In genomic region chr5:37248970-37249819, GRCh38 we compare ENCODE assay signal across 1 cellular context.
TF ChIP-seq lines count a peak whose summit lies in the region.

TSS of gene CPLANE1 (minus strand) at chr5:37249376. CDS start at chr5:37247698, 1,678 bp downstream.

TF ChIP-seq in HEK293, 187 proteins besides CTCF, POLR2A, EP300 and RAD21 (continued from another document):
- TF ChIP-seq, protein P1, sequence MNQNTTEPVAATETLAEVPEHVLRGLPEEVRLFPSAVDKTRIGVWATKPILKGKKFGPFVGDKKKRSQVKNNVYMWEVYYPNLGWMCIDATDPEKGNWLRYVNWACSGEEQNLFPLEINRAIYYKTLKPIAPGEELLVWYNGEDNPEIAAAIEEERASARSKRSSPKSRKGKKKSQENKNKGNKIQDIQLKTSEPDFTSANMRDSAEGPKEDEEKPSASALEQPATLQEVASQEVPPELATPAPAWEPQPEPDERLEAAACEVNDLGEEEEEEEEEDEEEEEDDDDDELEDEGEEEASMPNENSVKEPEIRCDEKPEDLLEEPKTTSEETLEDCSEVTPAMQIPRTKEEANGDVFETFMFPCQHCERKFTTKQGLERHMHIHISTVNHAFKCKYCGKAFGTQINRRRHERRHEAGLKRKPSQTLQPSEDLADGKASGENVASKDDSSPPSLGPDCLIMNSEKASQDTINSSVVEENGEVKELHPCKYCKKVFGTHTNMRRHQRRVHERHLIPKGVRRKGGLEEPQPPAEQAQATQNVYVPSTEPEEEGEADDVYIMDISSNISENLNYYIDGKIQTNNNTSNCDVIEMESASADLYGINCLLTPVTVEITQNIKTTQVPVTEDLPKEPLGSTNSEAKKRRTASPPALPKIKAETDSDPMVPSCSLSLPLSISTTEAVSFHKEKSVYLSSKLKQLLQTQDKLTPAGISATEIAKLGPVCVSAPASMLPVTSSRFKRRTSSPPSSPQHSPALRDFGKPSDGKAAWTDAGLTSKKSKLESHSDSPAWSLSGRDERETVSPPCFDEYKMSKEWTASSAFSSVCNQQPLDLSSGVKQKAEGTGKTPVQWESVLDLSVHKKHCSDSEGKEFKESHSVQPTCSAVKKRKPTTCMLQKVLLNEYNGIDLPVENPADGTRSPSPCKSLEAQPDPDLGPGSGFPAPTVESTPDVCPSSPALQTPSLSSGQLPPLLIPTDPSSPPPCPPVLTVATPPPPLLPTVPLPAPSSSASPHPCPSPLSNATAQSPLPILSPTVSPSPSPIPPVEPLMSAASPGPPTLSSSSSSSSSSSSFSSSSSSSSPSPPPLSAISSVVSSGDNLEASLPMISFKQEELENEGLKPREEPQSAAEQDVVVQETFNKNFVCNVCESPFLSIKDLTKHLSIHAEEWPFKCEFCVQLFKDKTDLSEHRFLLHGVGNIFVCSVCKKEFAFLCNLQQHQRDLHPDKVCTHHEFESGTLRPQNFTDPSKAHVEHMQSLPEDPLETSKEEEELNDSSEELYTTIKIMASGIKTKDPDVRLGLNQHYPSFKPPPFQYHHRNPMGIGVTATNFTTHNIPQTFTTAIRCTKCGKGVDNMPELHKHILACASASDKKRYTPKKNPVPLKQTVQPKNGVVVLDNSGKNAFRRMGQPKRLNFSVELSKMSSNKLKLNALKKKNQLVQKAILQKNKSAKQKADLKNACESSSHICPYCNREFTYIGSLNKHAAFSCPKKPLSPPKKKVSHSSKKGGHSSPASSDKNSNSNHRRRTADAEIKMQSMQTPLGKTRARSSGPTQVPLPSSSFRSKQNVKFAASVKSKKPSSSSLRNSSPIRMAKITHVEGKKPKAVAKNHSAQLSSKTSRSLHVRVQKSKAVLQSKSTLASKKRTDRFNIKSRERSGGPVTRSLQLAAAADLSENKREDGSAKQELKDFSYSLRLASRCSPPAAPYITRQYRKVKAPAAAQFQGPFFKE (tag by site-specific recombination; IDR thresholded peaks at IDR 0.05; ENCODE audit: borderline replicate concordance), result no peak
- TF ChIP-seq ZNF623 (tag by site-specific recombination; IDR thresholded peaks at IDR 0.05), result peak; percentile 22; the same call in 1 of the 2 replicates
